ENCODE assay signal across 8 cellular contexts in genomic region chr2:108533832-108534576, GRCh38. TPM values are rescaled to one million over a fixed set of nuclear protein-coding genes. Genes with fewer than 3 reads are reported as not detected.
DNase-seq lines count a peak whose midpoint lies in the region; ATAC-seq and TF ChIP-seq lines count a peak whose summit lies in the region.

Gene LIMS1 (plus strand): TSS chr2:108534470. CDS start chr2:108534563, 93 bp downstream.

- ATAC-seq in GM21390 (IDR thresholded peaks at IDR 0.05; ENCODE audit: unreplicated experiment) = peak; percentile 87

- peak within 1 kb of the TSS; percentile 81 for H3K9ac ChIP-seq in HUES48 (ENCODE audit: low read depth, low read length)
- peak within 1 kb of the TSS; percentile 79 for H3K9ac ChIP-seq in mucosa of stomach (ENCODE audit: low read length)

- no peaks in the 10 kb centered on the region for H3K36me3 ChIP-seq in HUES48 (ENCODE audit: control insufficient read depth, insufficient read depth, low read length)
- no peaks in the 10 kb centered on the region for H3K36me3 ChIP-seq in mucosa of stomach (ENCODE audit: control insufficient read depth, insufficient read depth, low read length)

- peaks cover 10% of the 10 kb centered on the region for H3K27me3 ChIP-seq in HUES48 (ENCODE audit: control insufficient read depth, insufficient read depth, low read length)
- no peaks in the 10 kb centered on the region for H3K27me3 ChIP-seq in mucosa of stomach (ENCODE audit: control insufficient read depth, insufficient read depth, low read length)

- H3K9me3 ChIP-seq in HUES48 (ENCODE audit: control insufficient read depth, insufficient read depth, low read length) (no peaks in the 10 kb centered on the region), mucosa of stomach (ENCODE audit: control insufficient read depth, low read length) (no peaks in the 10 kb centered on the region)

- peaks cover 20% of the 10 kb centered on the region for H3K4me1 ChIP-seq in HUES48 (ENCODE audit: control insufficient read depth, insufficient read depth, low read length)
- peaks cover 6% of the 10 kb centered on the region for H3K4me1 ChIP-seq in mucosa of stomach (ENCODE audit: control insufficient read depth, insufficient read depth, low read length)

- no peak for TF ChIP-seq CTCF in epithelial cell of proximal tubule (conservative IDR thresholded peaks at IDR 0.05; ENCODE audit: low read depth, low read length)

- H3K4me3 ChIP-seq in HUES48 (ENCODE audit: low read depth, low read length) (peak within 1 kb of the TSS; percentile 87), epithelial cell of proximal tubule (ENCODE audit: low read depth, low read length) (peak within 1 kb of the TSS; percentile 72), mucosa of stomach (ENCODE audit: low read length) (peak within 1 kb of the TSS; percentile 65)

- H3K27ac ChIP-seq in HUES48 (ENCODE audit: low read depth, low read length) = peak within 1 kb of the TSS; percentile 91

- DNase-seq in DMS 273 (lab: John Stamatoyannopoulos, UW; ENCODE audit: unreplicated experiment) (peak; percentile 94), OCI-M1 (lab: John Stamatoyannopoulos, UW) (peak; percentile 93), activated T-cell treated with anti-CD3 and anti-CD28 coated beads for 48 hours (ENCODE audit: low read depth) (peak; percentile 85), epithelial cell of proximal tubule (ENCODE audit: low read depth) (no peak)
- DNase-seq in stimulated activated CD8-positive, alpha-beta memory T cell treated with anti-CD3 and anti-CD28 coated beads, Interleukin-4, amount 100 ng/mL, for 48 hours = peak; percentile 89

RNA-seq across cellular contexts. Expression of gene LIMS1, which starts in this region (rescaled TPM):
- 58.3 and 95.4 TPM in 2 replicates for total RNA-seq in epithelial cell of proximal tubule
